In genomic region chr17:50864747-50865059, GRCh38 we compare ENCODE assay signal across 7 cellular contexts. TPM values are rescaled to one million over a fixed set of nuclear protein-coding genes. Genes with fewer than 3 reads are reported as not detected.
DNase-seq lines count a peak whose midpoint lies in the region; ATAC-seq and TF ChIP-seq lines count a peak whose summit lies in the region.

No MANE protein-coding gene starts in this region.

- no peak for TF ChIP-seq CTCF in HL-60 (IDR thresholded peaks at IDR 0.05; ENCODE audit: insufficient read depth, low read length)

- peaks cover 41% of the 10 kb centered on the region for H3K4me1 Mint-ChIP-seq in activated CD8-positive, alpha-beta T cell treated with anti-CD3 and anti-CD28 coated beads, Interleukin-2, amount 10 ng/mL, durations not matched to agents 7 days and 5 days (ENCODE audit: low read depth)
- H3K4me1 Mint-ChIP-seq in stimulated activated memory B cell treated with anti-CD40 and anti-IgM and Interleukin-4, amounts not matched to agents 10 μg/mL and 1 μg/mL and 100 μg/mL, for 72 hours, result peaks cover 40% of the 10 kb centered on the region

- DNase-seq in HL-60 (ENCODE audit: low read depth in 1 of 2, low spot score in 1 of 2) (no peak), NCI-H2196 treated with DMSO at 0.1 percent for 48 hours (lab: John Stamatoyannopoulos, UW; ENCODE audit: unreplicated experiment) (no peak), LoVo (ENCODE audit: low spot score) (no peak)
- peak; percentile 47 for DNase-seq in activated CD8-positive, alpha-beta T cell treated with anti-CD3 and anti-CD28 coated beads, Interleukin-2, amount 10 ng/mL, durations not matched to agents 7 days and 5 days

- H3K27me3 ChIP-seq in HL-60 (ENCODE audit: insufficient read depth, poor library complexity, severe bottlenecking), result no peaks in the 10 kb centered on the region

- H3K27ac ChIP-seq in HL-60 (replicated peaks), result no peak overlapping the region

- CTCF ChIA-PET in activated CD8-positive, alpha-beta T cell treated with anti-CD3 and anti-CD28 coated beads, Interleukin-2, amount 10 ng/mL, durations not matched to agents 7 days and 5 days (lab: Charles Lee), result interaction anchor here (2.0 to 10.9 kb wide), 3 partner anchors 11 to 85 kb away, joined by 15 to 188 read pairs (median 121); no protein-coding TSS in a partner anchor

- ATAC-seq in activated CD8-positive, alpha-beta T cell treated with anti-CD3 and anti-CD28 coated beads, Interleukin-2, amount 10 ng/mL, durations not matched to agents 7 days and 5 days, result no peak
- ATAC-seq in stimulated activated memory B cell treated with anti-CD40 and anti-IgM and Interleukin-4, amounts not matched to agents 10 μg/mL and 1 μg/mL and 100 μg/mL, for 72 hours, result no peak
- ATAC-seq in GM19328 (IDR thresholded peaks at IDR 0.05; ENCODE audit: unreplicated experiment), result no peak

- H3K4me3 Mint-ChIP-seq in activated CD8-positive, alpha-beta T cell treated with anti-CD3 and anti-CD28 coated beads, Interleukin-2, amount 10 ng/mL, durations not matched to agents 7 days and 5 days, result peak overlapping the region; percentile 92
- peak overlapping the region; percentile 97 for H3K4me3 Mint-ChIP-seq in stimulated activated memory B cell treated with anti-CD40 and anti-IgM and Interleukin-4, amounts not matched to agents 10 μg/mL and 1 μg/mL and 100 μg/mL, for 72 hours

- peak overlapping the region; percentile 73 for H3K4me3 ChIP-seq in HL-60 (replicated peaks; ENCODE audit: insufficient read depth, low read length)
- H3K4me3 ChIP-seq in iPS-11a (ENCODE audit: low read depth, low read length), result peak overlapping the region; percentile 86

- POLR2A ChIA-PET in activated CD8-positive, alpha-beta T cell treated with anti-CD3 and anti-CD28 coated beads, Interleukin-2, amount 10 ng/mL, durations not matched to agents 7 days and 5 days (lab: Charles Lee), result interaction anchor here (1.0 to 5.3 kb wide), 11 partner anchors 10 to 92 kb away, joined by 3 to 163 read pairs (median 29); no protein-coding TSS in a partner anchor

- H3K36me3 Mint-ChIP-seq in activated CD8-positive, alpha-beta T cell treated with anti-CD3 and anti-CD28 coated beads, Interleukin-2, amount 10 ng/mL, durations not matched to agents 7 days and 5 days (ENCODE audit: low read depth), result peaks cover 30% of the 10 kb centered on the region
- H3K36me3 Mint-ChIP-seq in stimulated activated memory B cell treated with anti-CD40 and anti-IgM and Interleukin-4, amounts not matched to agents 10 μg/mL and 1 μg/mL and 100 μg/mL, for 72 hours, result peaks cover 11% of the 10 kb centered on the region

- H3K27me3 Mint-ChIP-seq in activated CD8-positive, alpha-beta T cell treated with anti-CD3 and anti-CD28 coated beads, Interleukin-2, amount 10 ng/mL, durations not matched to agents 7 days and 5 days (ENCODE audit: low read depth), result peaks cover 5% of the 10 kb centered on the region
- no peaks in the 10 kb centered on the region for H3K27me3 Mint-ChIP-seq in stimulated activated memory B cell treated with anti-CD40 and anti-IgM and Interleukin-4, amounts not matched to agents 10 μg/mL and 1 μg/mL and 100 μg/mL, for 72 hours

- no peaks in the 10 kb centered on the region for H3K9me3 Mint-ChIP-seq in activated CD8-positive, alpha-beta T cell treated with anti-CD3 and anti-CD28 coated beads, Interleukin-2, amount 10 ng/mL, durations not matched to agents 7 days and 5 days (ENCODE audit: insufficient read depth)
- no peaks in the 10 kb centered on the region for H3K9me3 Mint-ChIP-seq in stimulated activated memory B cell treated with anti-CD40 and anti-IgM and Interleukin-4, amounts not matched to agents 10 μg/mL and 1 μg/mL and 100 μg/mL, for 72 hours

- peak overlapping the region; percentile 94 for H3K27ac Mint-ChIP-seq in activated CD8-positive, alpha-beta T cell treated with anti-CD3 and anti-CD28 coated beads, Interleukin-2, amount 10 ng/mL, durations not matched to agents 7 days and 5 days
- H3K27ac Mint-ChIP-seq in stimulated activated memory B cell treated with anti-CD40 and anti-IgM and Interleukin-4, amounts not matched to agents 10 μg/mL and 1 μg/mL and 100 μg/mL, for 72 hours, result peak overlapping the region; percentile 97

RNA-seq across cellular contexts. Expression of gene TOB1, which starts 1.5 kb away (rescaled TPM):
- 10 to 100 TPM; 44.5 to 47.6 TPM for total RNA-seq in activated CD8-positive, alpha-beta T cell treated with anti-CD3 and anti-CD28 coated beads, Interleukin-2, amount 10 ng/mL, durations not matched to agents 7 days and 5 days

RNA-seq across cellular contexts. Expression of gene WFIKKN2, which starts 29.3 kb away (rescaled TPM):
- total RNA-seq in activated CD8-positive, alpha-beta T cell treated with anti-CD3 and anti-CD28 coated beads, Interleukin-2, amount 10 ng/mL, durations not matched to agents 7 days and 5 days, result not detected
